ENCODE assay signal across 8 cellular contexts in the genomic region with DNA sequence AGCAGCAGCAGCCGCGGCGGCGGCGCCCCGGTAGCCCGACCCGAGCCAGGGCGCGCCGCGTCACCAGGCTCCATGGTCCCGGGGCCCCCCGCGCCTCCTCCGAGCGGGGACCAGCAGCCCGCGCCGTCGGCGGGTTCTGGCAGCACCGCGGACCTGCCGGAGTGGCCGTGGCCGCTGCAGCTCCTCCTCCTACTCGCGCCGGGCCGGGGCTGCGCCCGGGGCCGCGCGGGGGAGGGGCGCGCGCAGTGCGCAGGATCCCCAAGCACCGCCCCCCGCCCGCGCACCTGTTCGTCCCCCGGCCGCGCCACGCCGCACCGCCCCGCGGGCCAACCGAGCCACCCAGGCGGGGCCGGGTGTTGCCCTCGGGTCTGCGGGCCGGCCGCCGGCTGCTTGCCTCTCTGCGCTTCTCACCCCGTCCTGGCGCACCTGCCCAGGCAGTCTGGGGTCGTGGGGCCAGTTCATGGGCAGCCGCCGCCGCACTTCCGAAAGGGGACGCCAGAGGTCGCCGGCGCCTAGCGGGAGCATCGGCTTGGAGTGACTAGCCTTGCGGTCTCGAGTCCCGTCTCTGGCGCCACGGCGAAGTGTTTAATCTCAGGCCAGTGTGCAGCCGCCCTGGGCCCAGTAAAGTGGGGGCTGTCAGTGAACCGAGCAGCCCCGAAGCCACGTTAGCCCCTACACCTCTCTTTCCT. TPM values are rescaled to one million over a fixed set of nuclear protein-coding genes. Genes with fewer than 3 reads are reported as not detected.
A peak's percentile ranks its signal among the peaks of the same experiment; 100 is the strongest.
DNase-seq lines count a peak whose midpoint lies in the region; ATAC-seq and TF ChIP-seq lines count a peak whose summit lies in the region.

A gene (minus strand): TSS at position 163 of the 689 bp plus-strand sequence. CDS start 89 bp downstream, at position 74.

- H3K9me3 ChIP-seq in neural cell (ENCODE audit: low read length) (no peaks in the 10 kb centered on the region), stomach (peaks cover 0 to 11% (median 4%) of the 10 kb centered on the region in 4 donors)

- H3K36me3 ChIP-seq in neural cell (ENCODE audit: insufficient read depth, low read length) (no peaks in the 10 kb centered on the region), stomach (no peaks in the 10 kb centered on the region)

- peak; percentile 75 for ATAC-seq in GM21619 (IDR thresholded peaks at IDR 0.05; ENCODE audit: unreplicated experiment)

- TF ChIP-seq CTCF in neural cell (IDR thresholded peaks at IDR 0.05; ENCODE audit: poor library complexity, severe bottlenecking) = peak; percentile 93
- TF ChIP-seq CTCF in stomach (IDR thresholded peaks at IDR 0.05) = peak in 5 of 7 experiments; percentile 68 to 85 (median 76)

- peak within 1 kb of the TSS; percentile 44 for H3K4me2 ChIP-seq in neural cell (ENCODE audit: low read length)

- peaks cover 6% of the 10 kb centered on the region for H3K36me3 Mint-ChIP-seq in activated T-helper 1 cell treated with anti-CD3 and anti-CD28 coated beads, Interleukin-12 subunit alpha, Interleukin-12 subunit beta, Interleukin-2, Interleukin-4 antibody, amounts not matched to agents 30 ng/mL and 10 ng/mL and 1 ng/mL, durations not matched to agents 14 hours and 24 hours and 36 hours (ENCODE audit: low read depth)

- H3K27me3 Mint-ChIP-seq in activated T-helper 1 cell treated with anti-CD3 and anti-CD28 coated beads, Interleukin-12 subunit alpha, Interleukin-12 subunit beta, Interleukin-2, Interleukin-4 antibody, amounts not matched to agents 30 ng/mL and 10 ng/mL and 1 ng/mL, durations not matched to agents 14 hours and 24 hours and 36 hours (ENCODE audit: insufficient read depth) = peaks cover 7% of the 10 kb centered on the region

- H3K9me2 ChIP-seq in neural cell (ENCODE audit: insufficient read depth, low read length) = no peaks in the 10 kb centered on the region

- no peaks in the 10 kb centered on the region for H3K27me3 ChIP-seq in neural cell (ENCODE audit: insufficient read depth, low read depth, low read length)
- peaks cover 0 to 3% (median 0%) of the 10 kb centered on the region in 3 donors for H3K27me3 ChIP-seq in stomach

- WGBS in stomach, 5 donors = 0 to 18% (median 12%) methylated on average over 20 to 58 of the region's 85 CpGs; no CpG with 5 or more reads in 1 of the 5 donors

- peak within 1 kb of the TSS; percentile 95 for H3K27ac Mint-ChIP-seq in activated T-helper 1 cell treated with anti-CD3 and anti-CD28 coated beads, Interleukin-12 subunit alpha, Interleukin-12 subunit beta, Interleukin-2, Interleukin-4 antibody, amounts not matched to agents 30 ng/mL and 10 ng/mL and 1 ng/mL, durations not matched to agents 14 hours and 24 hours and 36 hours

- no peak for TF ChIP-seq EP300 in neural cell (conservative IDR thresholded peaks at IDR 0.05; ENCODE audit: poor library complexity, severe bottlenecking)
- no peak for TF ChIP-seq EP300 in stomach (IDR thresholded peaks at IDR 0.05)

- TF ChIP-seq RAD21 in neural cell (conservative IDR thresholded peaks at IDR 0.05) = peak; percentile 86

- TF ChIP-seq POLR2A in stomach (IDR thresholded peaks at IDR 0.05) = no peak

- in situ Hi-C loops in KBM-7 (cut with MboI; ENCODE audit: low pct_unique_long_range_greater_than_20kb, low sequenced_read_pairs) = no loop called here

- H3K4me3 ChIP-seq in neural cell (ENCODE audit: low read length) (peak within 1 kb of the TSS; percentile 80), stomach (peak within 1 kb of the TSS; percentile 53 to 67 (median 59))

- DNase-seq in DMS53 treated with DMSO at 0.1 percent for 48 hours (lab: John Stamatoyannopoulos, UW; ENCODE audit: unreplicated experiment) = peak; percentile 65
- DNase-seq in KBM-7 = peak; percentile 93
- DNase-seq in RPMI7951 (ENCODE audit: low read depth) = peak; percentile 77
- peak; percentile 74 for DNase-seq in activated T-helper 1 cell treated with anti-CD3 and anti-CD28 coated beads, Interleukin-12 subunit alpha, Interleukin-12 subunit beta, Interleukin-2, Interleukin-4 antibody, amounts not matched to agents 30 ng/mL and 10 ng/mL and 1 ng/mL, durations not matched to agents 14 hours and 24 hours and 36 hours (ENCODE audit: low spot score)
- DNase-seq in fibroblast of peridontal ligament (ENCODE audit: extremely low read depth) = peak; percentile 63
- peak; percentile 84 for DNase-seq in stomach

- no peaks in the 10 kb centered on the region for H3K79me2 ChIP-seq in neural cell (replicated peaks; ENCODE audit: insufficient read depth, low read length)

- H3K27ac ChIP-seq in neural cell (ENCODE audit: low read length) = no peak within 1 kb of the TSS
- H3K27ac ChIP-seq in stomach = peak within 1 kb of the TSS; percentile 59 to 86 (median 76)

- no peak within 1 kb of the TSS for H2AFZ ChIP-seq in neural cell (ENCODE audit: low read depth, low read length)

- H3K4me1 ChIP-seq in stomach = peaks cover 0 to 16% (median 6%) of the 10 kb centered on the region in 4 donors

- intact Hi-C loops in activated T-helper 1 cell treated with anti-CD3 and anti-CD28 coated beads, Interleukin-12 subunit alpha, Interleukin-12 subunit beta, Interleukin-2, Interleukin-4 antibody, amounts not matched to agents 30 ng/mL and 10 ng/mL and 1 ng/mL, durations not matched to agents 14 hours and 24 hours and 36 hours (cut with micrococcal nuclease) = loop anchor here (1.0 to 5.0 kb wide), 11 partner anchors 33 to 333 kb away; a partner anchor contains a TSS
- intact Hi-C loops in stomach (cut with DNase I; ENCODE audit: low total_unique reads) = no loop called here

- no peaks in the 10 kb centered on the region for H3K9me3 Mint-ChIP-seq in activated T-helper 1 cell treated with anti-CD3 and anti-CD28 coated beads, Interleukin-12 subunit alpha, Interleukin-12 subunit beta, Interleukin-2, Interleukin-4 antibody, amounts not matched to agents 30 ng/mL and 10 ng/mL and 1 ng/mL, durations not matched to agents 14 hours and 24 hours and 36 hours

- peak within 1 kb of the TSS; percentile 65 for H3K9ac ChIP-seq in neural cell (ENCODE audit: low read length)

- H3K4me1 Mint-ChIP-seq in activated T-helper 1 cell treated with anti-CD3 and anti-CD28 coated beads, Interleukin-12 subunit alpha, Interleukin-12 subunit beta, Interleukin-2, Interleukin-4 antibody, amounts not matched to agents 30 ng/mL and 10 ng/mL and 1 ng/mL, durations not matched to agents 14 hours and 24 hours and 36 hours (ENCODE audit: low read depth) = peaks cover 9% of the 10 kb centered on the region

- no peaks in the 10 kb centered on the region for H3F3A ChIP-seq in neural cell (ENCODE audit: insufficient read depth, low read length, poor library complexity, severe bottlenecking)

- H4K20me1 ChIP-seq in neural cell (ENCODE audit: insufficient read depth) = no peaks in the 10 kb centered on the region

- H3K4me3 Mint-ChIP-seq in activated T-helper 1 cell treated with anti-CD3 and anti-CD28 coated beads, Interleukin-12 subunit alpha, Interleukin-12 subunit beta, Interleukin-2, Interleukin-4 antibody, amounts not matched to agents 30 ng/mL and 10 ng/mL and 1 ng/mL, durations not matched to agents 14 hours and 24 hours and 36 hours = peak within 1 kb of the TSS; percentile 99

TF ChIP-seq in neural cell, 6 proteins besides CTCF, POLR2A, EP300 and RAD21:
- TF ChIP-seq EZH2 (IDR thresholded peaks at IDR 0.05; ENCODE audit: borderline replicate concordance, insufficient read depth, low read length, poor library complexity, severe bottlenecking) (no peak), POLR2AphosphoS5 (IDR thresholded peaks at IDR 0.05) (no peak), MXI1 (conservative IDR thresholded peaks at IDR 0.05; ENCODE audit: poor library complexity, severe bottlenecking) (peak; percentile 48), SMC3 (conservative IDR thresholded peaks at IDR 0.05; ENCODE audit: poor library complexity) (peak; percentile 91), TAF1 (IDR thresholded peaks at IDR 0.05; ENCODE audit: low read depth) (no peak)
- TF ChIP-seq, protein P1, sequence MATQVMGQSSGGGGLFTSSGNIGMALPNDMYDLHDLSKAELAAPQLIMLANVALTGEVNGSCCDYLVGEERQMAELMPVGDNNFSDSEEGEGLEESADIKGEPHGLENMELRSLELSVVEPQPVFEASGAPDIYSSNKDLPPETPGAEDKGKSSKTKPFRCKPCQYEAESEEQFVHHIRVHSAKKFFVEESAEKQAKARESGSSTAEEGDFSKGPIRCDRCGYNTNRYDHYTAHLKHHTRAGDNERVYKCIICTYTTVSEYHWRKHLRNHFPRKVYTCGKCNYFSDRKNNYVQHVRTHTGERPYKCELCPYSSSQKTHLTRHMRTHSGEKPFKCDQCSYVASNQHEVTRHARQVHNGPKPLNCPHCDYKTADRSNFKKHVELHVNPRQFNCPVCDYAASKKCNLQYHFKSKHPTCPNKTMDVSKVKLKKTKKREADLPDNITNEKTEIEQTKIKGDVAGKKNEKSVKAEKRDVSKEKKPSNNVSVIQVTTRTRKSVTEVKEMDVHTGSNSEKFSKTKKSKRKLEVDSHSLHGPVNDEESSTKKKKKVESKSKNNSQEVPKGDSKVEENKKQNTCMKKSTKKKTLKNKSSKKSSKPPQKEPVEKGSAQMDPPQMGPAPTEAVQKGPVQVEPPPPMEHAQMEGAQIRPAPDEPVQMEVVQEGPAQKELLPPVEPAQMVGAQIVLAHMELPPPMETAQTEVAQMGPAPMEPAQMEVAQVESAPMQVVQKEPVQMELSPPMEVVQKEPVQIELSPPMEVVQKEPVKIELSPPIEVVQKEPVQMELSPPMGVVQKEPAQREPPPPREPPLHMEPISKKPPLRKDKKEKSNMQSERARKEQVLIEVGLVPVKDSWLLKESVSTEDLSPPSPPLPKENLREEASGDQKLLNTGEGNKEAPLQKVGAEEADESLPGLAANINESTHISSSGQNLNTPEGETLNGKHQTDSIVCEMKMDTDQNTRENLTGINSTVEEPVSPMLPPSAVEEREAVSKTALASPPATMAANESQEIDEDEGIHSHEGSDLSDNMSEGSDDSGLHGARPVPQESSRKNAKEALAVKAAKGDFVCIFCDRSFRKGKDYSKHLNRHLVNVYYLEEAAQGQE (IDR thresholded peaks at IDR 0.05; ENCODE audit: borderline replicate concordance) = no peak
TF ChIP-seq in neural cell: peak in this region for 2.

RNA-seq across cellular contexts. Expression of the gene that starts here (rescaled TPM):
- 19.6 and 28.8 TPM in 2 replicates for total RNA-seq in RPMI7951 (2014; rRNA removed; shearing (Covaris generic))
- total RNA-seq in activated T-helper 1 cell treated with anti-CD3 and anti-CD28 coated beads, Interleukin-12 subunit alpha, Interleukin-12 subunit beta, Interleukin-2, Interleukin-4 antibody, amounts not matched to agents 30 ng/mL and 10 ng/mL and 1 ng/mL, durations not matched to agents 14 hours and 24 hours and 36 hours = 36.9 and 39.6 TPM in 2 replicates
- polyA plus RNA-seq in neural cell (11.6 and 12.1 TPM in 2 replicates), stomach (1 to 10 TPM in 2 of 3 donors, under 1 TPM in 1; 0.76 to 3.0 (median 2.2) TPM)
- 27.8 and 32.8 TPM in 2 replicates for polyA minus RNA-seq in neural cell
- 10 to 100 TPM in 4 of 5 donors, under 1 TPM in 1; 0.29 to 25.6 (median 17.9) TPM for total RNA-seq in stomach
